In the genomic region with DNA sequence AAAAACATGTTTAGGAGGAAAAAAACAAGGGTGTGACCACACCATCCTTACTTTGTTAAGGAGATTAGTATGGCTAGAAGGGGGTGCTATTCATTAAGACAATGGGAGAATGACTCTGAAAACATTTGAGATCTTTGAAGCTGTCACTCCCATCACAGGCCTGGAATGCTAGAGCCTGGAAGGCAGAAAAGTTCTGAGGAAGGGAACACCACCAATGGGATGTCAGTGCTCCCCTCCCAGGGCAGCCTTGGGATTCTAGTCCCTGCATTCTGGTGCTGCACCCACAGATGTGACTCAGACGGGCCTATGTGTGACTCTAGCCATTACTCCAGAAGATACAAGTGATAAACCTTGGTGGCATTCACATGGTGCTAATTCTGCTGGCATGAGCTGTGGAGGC, we compare ENCODE assay signal across 1 cellular context.
TF ChIP-seq lines count a peak whose summit lies in the region.

No MANE protein-coding gene starts in this region.

TF ChIP-seq in GM23338, 12 proteins besides CTCF, POLR2A, EP300 and RAD21 (continued from another document):
- TF ChIP-seq, protein P1, sequence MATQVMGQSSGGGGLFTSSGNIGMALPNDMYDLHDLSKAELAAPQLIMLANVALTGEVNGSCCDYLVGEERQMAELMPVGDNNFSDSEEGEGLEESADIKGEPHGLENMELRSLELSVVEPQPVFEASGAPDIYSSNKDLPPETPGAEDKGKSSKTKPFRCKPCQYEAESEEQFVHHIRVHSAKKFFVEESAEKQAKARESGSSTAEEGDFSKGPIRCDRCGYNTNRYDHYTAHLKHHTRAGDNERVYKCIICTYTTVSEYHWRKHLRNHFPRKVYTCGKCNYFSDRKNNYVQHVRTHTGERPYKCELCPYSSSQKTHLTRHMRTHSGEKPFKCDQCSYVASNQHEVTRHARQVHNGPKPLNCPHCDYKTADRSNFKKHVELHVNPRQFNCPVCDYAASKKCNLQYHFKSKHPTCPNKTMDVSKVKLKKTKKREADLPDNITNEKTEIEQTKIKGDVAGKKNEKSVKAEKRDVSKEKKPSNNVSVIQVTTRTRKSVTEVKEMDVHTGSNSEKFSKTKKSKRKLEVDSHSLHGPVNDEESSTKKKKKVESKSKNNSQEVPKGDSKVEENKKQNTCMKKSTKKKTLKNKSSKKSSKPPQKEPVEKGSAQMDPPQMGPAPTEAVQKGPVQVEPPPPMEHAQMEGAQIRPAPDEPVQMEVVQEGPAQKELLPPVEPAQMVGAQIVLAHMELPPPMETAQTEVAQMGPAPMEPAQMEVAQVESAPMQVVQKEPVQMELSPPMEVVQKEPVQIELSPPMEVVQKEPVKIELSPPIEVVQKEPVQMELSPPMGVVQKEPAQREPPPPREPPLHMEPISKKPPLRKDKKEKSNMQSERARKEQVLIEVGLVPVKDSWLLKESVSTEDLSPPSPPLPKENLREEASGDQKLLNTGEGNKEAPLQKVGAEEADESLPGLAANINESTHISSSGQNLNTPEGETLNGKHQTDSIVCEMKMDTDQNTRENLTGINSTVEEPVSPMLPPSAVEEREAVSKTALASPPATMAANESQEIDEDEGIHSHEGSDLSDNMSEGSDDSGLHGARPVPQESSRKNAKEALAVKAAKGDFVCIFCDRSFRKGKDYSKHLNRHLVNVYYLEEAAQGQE (IDR thresholded peaks at IDR 0.05; ENCODE audit: unreplicated experiment), result no peak
- TF ChIP-seq POLR2AphosphoS5 (IDR thresholded peaks at IDR 0.05; ENCODE audit: low read depth), result no peak
- no peak for TF ChIP-seq ZNF114 (CRISPR knock-in tag; IDR thresholded peaks at IDR 0.05)
- no peak for TF ChIP-seq JUNB (IDR thresholded peaks at IDR 0.05; ENCODE audit: unreplicated experiment)
- TF ChIP-seq NANOG (IDR thresholded peaks at IDR 0.05; ENCODE audit: borderline replicate concordance), result no peak
- TF ChIP-seq EZH2 (IDR thresholded peaks at IDR 0.05; ENCODE audit: low read depth, unreplicated experiment), result no peak
